ENCODE assay signal across 11 cellular contexts in the genomic region with DNA sequence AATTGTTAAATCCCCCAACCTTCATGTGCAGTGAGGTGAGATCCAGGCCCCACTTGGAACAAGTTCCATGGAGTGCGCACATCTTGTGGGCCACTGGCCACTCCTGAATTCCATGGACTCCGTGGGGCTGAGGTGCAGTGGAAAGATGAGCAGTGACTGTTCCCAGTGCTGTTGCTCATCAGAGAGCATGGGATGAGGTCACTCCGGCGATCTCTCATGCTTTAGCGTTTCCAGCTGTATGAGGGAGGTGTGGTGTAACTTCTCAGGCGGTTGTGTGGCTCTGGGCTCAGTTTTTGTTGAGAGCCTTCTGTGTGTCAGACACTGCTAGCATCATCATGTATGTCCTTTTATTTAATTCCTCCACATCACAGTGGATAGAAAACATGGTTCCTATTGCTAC.
DNase-seq lines count a peak whose midpoint lies in the region; ATAC-seq and TF ChIP-seq lines count a peak whose summit lies in the region.
"Had no signal": no experiment of that assay in that cellular context is flagged by ENCODE, and none has a peak within 500 bp of the region (broad histone marks: within the 10 kb centered on the region; RNA-seq: fewer than 3 reads in every experiment).

No MANE protein-coding gene starts in this region.

- H3K27ac Mint-ChIP-seq in activated CD4-positive, alpha-beta T cell treated with anti-CD3 and anti-CD28 coated beads, Interleukin-2, amount 10 ng/mL, durations not matched to agents 24 days and 14 days, result no peak overlapping the region

- H3K9ac ChIP-seq in SK-N-SH (no peak overlapping the region), subcutaneous abdominal adipose tissue (ENCODE audit: low read length in 5 of 5) (no peak overlapping the region)

- no peak overlapping the region for H3K4me3 Mint-ChIP-seq in activated CD4-positive, alpha-beta T cell treated with anti-CD3 and anti-CD28 coated beads, Interleukin-2, amount 10 ng/mL, durations not matched to agents 24 days and 14 days

- H3K27ac ChIP-seq in SK-N-SH (ENCODE audit: low read depth in 2 of 2, low read length in 1 of 2) (no peak overlapping the region), subcutaneous abdominal adipose tissue (ENCODE audit: low read depth, low read length) (peak overlapping the region; percentile 71)
- H3K27ac ChIP-seq: ovary had no signal

- intact Hi-C loops in activated CD4-positive, alpha-beta T cell treated with anti-CD3 and anti-CD28 coated beads, Interleukin-2, amount 10 ng/mL, durations not matched to agents 24 days and 14 days (cut with micrococcal nuclease), result no loop called here

- H3F3A ChIP-seq in SK-N-SH (replicated peaks; ENCODE audit: insufficient read depth), result no peaks in the 10 kb centered on the region

- peaks cover 72% of the 10 kb centered on the region; the same call in 1 of the 2 replicates for H3K79me2 ChIP-seq in SK-N-SH (ENCODE audit: insufficient read depth)

- H3K4me1 ChIP-seq in SK-N-SH (ENCODE audit: control insufficient read depth in 1 of 2, insufficient read depth in 2 of 2, low read depth in 1 of 2, low read length in 1 of 2) (peaks cover 0 to 10% of the 10 kb centered on the region in 2 experiments; a peak in 1 of 4 replicates), subcutaneous abdominal adipose tissue (ENCODE audit: control insufficient read depth in 5 of 5, insufficient read depth in 5 of 5, low read length in 5 of 5) (peaks cover 8 to 41% (median 33%) of the 10 kb centered on the region in 5 donors)

- no peak for TF ChIP-seq EP300 in SK-N-SH (IDR thresholded peaks at IDR 0.05; ENCODE audit: borderline replicate concordance in 1 of 2, low read depth in 1 of 2, low read length in 1 of 2)

- TF ChIP-seq CTCF in SK-N-SH (IDR thresholded peaks at IDR 0.05), result no peak
- no peak for TF ChIP-seq CTCF in cardiac fibroblast (IDR thresholded peaks at IDR 0.05; ENCODE audit: low read depth, low read length)
- TF ChIP-seq CTCF in GM13977 (IDR thresholded peaks at IDR 0.05; ENCODE audit: extremely low read depth, insufficient read depth, missing control alignments), result no peak

- CTCF ChIA-PET in SK-N-SH (lab: Yijun Ruan, JAX), result interaction anchor here (1.1 to 1.3 kb wide), 2 partner anchors 49 to 502 kb away, joined by 3 to 7 read pairs; no protein-coding TSS in a partner anchor

- H3K27me3 ChIP-seq in SK-N-SH (ENCODE audit: insufficient read depth), result no peaks in the 10 kb centered on the region
- H3K27me3 ChIP-seq in subcutaneous abdominal adipose tissue (ENCODE audit: control insufficient read depth in 5 of 5, insufficient read depth in 4 of 5, low read length in 5 of 5), result no peaks in the 10 kb centered on the region
- H3K27me3 ChIP-seq: ovary had no signal

- in situ Hi-C loops in GM13977 (cut with MboI; ENCODE audit: low pct_unique_long_range_greater_than_20kb, low sequenced_read_pairs, unreplicated experiment), result no loop called here

- DNase-seq in SK-N-SH (no peak), cardiac fibroblast (ENCODE audit: low read depth in 2 of 2) (peak; percentile 65 to 94), left lobe of liver (ENCODE audit: low spot score) (peak; percentile 44), GM13977 (ENCODE audit: low spot score) (no peak), GOT3 (lab: John Stamatoyannopoulos, UW) (no peak)
- DNase-seq in activated CD4-positive, alpha-beta T cell treated with anti-CD3 and anti-CD28 coated beads, Interleukin-2, amount 10 ng/mL, durations not matched to agents 24 days and 14 days, result no peak
- DNase-seq: 8988T, RPMI8226 had no signal

- no peak overlapping the region for H2AFZ ChIP-seq in SK-N-SH (ENCODE audit: low read depth)

- H3K4me3 ChIP-seq in SK-N-SH (ENCODE audit: low read depth in 2 of 2, low read length in 1 of 2), result no peak overlapping the region
- no peak overlapping the region for H3K4me3 ChIP-seq in cardiac fibroblast (replicated peaks in 1 of 2; ENCODE audit: low read depth in 2 of 2, low read length in 2 of 2)
- no peak overlapping the region for H3K4me3 ChIP-seq in subcutaneous abdominal adipose tissue (ENCODE audit: low read depth in 1 of 5, low read length in 5 of 5)
- H3K4me3 ChIP-seq: ovary had no signal

- H3K4me1 Mint-ChIP-seq in activated CD4-positive, alpha-beta T cell treated with anti-CD3 and anti-CD28 coated beads, Interleukin-2, amount 10 ng/mL, durations not matched to agents 24 days and 14 days, result peaks cover 18% of the 10 kb centered on the region

- no peak overlapping the region for H3K4me2 ChIP-seq in SK-N-SH

- POLR2A ChIA-PET in SK-N-SH (lab: Yijun Ruan, JAX), result no interaction called here

- no peaks in the 10 kb centered on the region for H3K27me3 Mint-ChIP-seq in activated CD4-positive, alpha-beta T cell treated with anti-CD3 and anti-CD28 coated beads, Interleukin-2, amount 10 ng/mL, durations not matched to agents 24 days and 14 days

- ATAC-seq in SK-N-SH treated with all-trans-retinoic acid at 6 μM for 48 hours, result peak; percentile 56
- ATAC-seq in left lobe of liver, result no peak

- H3K9me3 Mint-ChIP-seq in activated CD4-positive, alpha-beta T cell treated with anti-CD3 and anti-CD28 coated beads, Interleukin-2, amount 10 ng/mL, durations not matched to agents 24 days and 14 days, result no peaks in the 10 kb centered on the region

- no peak for TF ChIP-seq RAD21 in SK-N-SH (IDR thresholded peaks at IDR 0.05; ENCODE audit: low read length)

- H3K9me3 ChIP-seq in SK-N-SH (no peaks in the 10 kb centered on the region), subcutaneous abdominal adipose tissue (ENCODE audit: control insufficient read depth in 5 of 5, low read length in 5 of 5) (peaks cover 0 to 4% (median 3%) of the 10 kb centered on the region in 5 donors)
- H3K9me3 ChIP-seq: ovary had no signal

- peaks cover 43% of the 10 kb centered on the region for H4K20me1 ChIP-seq in SK-N-SH (ENCODE audit: insufficient read depth)

- H3K9me2 ChIP-seq in SK-N-SH, result no peaks in the 10 kb centered on the region

- peaks cover 0 to 3% of the 10 kb centered on the region in 2 experiments for H3K36me3 ChIP-seq in SK-N-SH (replicated peaks in 1 of 2; ENCODE audit: control insufficient read depth in 1 of 2, insufficient read depth in 2 of 2, low read length in 1 of 2)
- no peaks in the 10 kb centered on the region for H3K36me3 ChIP-seq in subcutaneous abdominal adipose tissue (ENCODE audit: control insufficient read depth in 5 of 5, insufficient read depth in 5 of 5, low read length in 5 of 5)
- H3K36me3 ChIP-seq: ovary had no signal

- H3K36me3 Mint-ChIP-seq in activated CD4-positive, alpha-beta T cell treated with anti-CD3 and anti-CD28 coated beads, Interleukin-2, amount 10 ng/mL, durations not matched to agents 24 days and 14 days (ENCODE audit: low read depth), result peaks cover 2% of the 10 kb centered on the region

- 87% methylated on average over 6 of the region's 6 CpGs for WGBS in SK-N-SH (ENCODE audit: low lambda C conversion rate)

TF ChIP-seq in SK-N-SH treated with all-trans-retinoic acid at 6 μM for 48 hours, 23 proteins besides CTCF, POLR2A, EP300 and RAD21 (continues in another document):
- TF ChIP-seq ZNF70 (CRISPR knock-in tag; IDR thresholded peaks at IDR 0.05) (no peak), ESRRG (CRISPR knock-in tag; IDR thresholded peaks at IDR 0.05) (no peak), ZFP30 (CRISPR knock-in tag; IDR thresholded peaks at IDR 0.05) (no peak), ARNTL (CRISPR knock-in tag; IDR thresholded peaks at IDR 0.05; ENCODE audit: borderline replicate concordance, low read depth) (no peak)

TF ChIP-seq in SK-N-SH, 30 proteins besides CTCF, POLR2A, EP300 and RAD21:
- TF ChIP-seq TEAD4 (IDR thresholded peaks at IDR 0.05; ENCODE audit: borderline replicate concordance, insufficient read depth), result no peak
- TF ChIP-seq FOXJ3 (CRISPR knock-in tag; IDR thresholded peaks at IDR 0.05), result no peak
- TF ChIP-seq, protein P1, sequence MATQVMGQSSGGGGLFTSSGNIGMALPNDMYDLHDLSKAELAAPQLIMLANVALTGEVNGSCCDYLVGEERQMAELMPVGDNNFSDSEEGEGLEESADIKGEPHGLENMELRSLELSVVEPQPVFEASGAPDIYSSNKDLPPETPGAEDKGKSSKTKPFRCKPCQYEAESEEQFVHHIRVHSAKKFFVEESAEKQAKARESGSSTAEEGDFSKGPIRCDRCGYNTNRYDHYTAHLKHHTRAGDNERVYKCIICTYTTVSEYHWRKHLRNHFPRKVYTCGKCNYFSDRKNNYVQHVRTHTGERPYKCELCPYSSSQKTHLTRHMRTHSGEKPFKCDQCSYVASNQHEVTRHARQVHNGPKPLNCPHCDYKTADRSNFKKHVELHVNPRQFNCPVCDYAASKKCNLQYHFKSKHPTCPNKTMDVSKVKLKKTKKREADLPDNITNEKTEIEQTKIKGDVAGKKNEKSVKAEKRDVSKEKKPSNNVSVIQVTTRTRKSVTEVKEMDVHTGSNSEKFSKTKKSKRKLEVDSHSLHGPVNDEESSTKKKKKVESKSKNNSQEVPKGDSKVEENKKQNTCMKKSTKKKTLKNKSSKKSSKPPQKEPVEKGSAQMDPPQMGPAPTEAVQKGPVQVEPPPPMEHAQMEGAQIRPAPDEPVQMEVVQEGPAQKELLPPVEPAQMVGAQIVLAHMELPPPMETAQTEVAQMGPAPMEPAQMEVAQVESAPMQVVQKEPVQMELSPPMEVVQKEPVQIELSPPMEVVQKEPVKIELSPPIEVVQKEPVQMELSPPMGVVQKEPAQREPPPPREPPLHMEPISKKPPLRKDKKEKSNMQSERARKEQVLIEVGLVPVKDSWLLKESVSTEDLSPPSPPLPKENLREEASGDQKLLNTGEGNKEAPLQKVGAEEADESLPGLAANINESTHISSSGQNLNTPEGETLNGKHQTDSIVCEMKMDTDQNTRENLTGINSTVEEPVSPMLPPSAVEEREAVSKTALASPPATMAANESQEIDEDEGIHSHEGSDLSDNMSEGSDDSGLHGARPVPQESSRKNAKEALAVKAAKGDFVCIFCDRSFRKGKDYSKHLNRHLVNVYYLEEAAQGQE (IDR thresholded peaks at IDR 0.05; ENCODE audit: low read depth, low read length), result no peak
- no peak for TF ChIP-seq FOXM1 (IDR thresholded peaks at IDR 0.05; ENCODE audit: low read depth)

Comparison
In these comparisons a context has a peak if more than half of its experiments do, and no peak if none do; other contexts are left out.
1. DNase-seq: peak in cardiac fibroblast (2 of 2) and left lobe of liver (single experiment); none in SK-N-SH (single experiment), GM13977 (single experiment), GOT3 (single experiment) and activated CD4-positive, alpha-beta T cell treated with anti-CD3 and anti-CD28 coated beads, Interleukin-2, amount 10 ng/mL, durations not matched to agents 24 days and 14 days (single experiment).